In genomic region chr3:138854204-138854603, GRCh38 we compare ENCODE assay signal across 31 cellular contexts.
"Had no signal": no experiment of that assay in that cellular context is flagged by ENCODE, and none has a peak within 500 bp of the region (broad histone marks: within the 10 kb centered on the region; RNA-seq: fewer than 3 reads in every experiment).

No MANE protein-coding gene starts in this region.

- H3K27ac ChIP-seq: brain microvascular endothelial cell, epithelial cell of prostate, esophagus squamous epithelium, pancreas, prostate gland, suprapubic skin, tibial artery, upper lobe of right lung had no signal

- DNase-seq: activated CD4-positive, alpha-beta memory T cell treated with anti-CD3 and anti-CD28 coated beads, Interleukin-2, amount 10 ng/mL, durations not matched to agents 7 days and 5 days; activated CD4-positive, alpha-beta T cell treated with anti-CD3 and anti-CD28 coated beads for 1 hour; activated CD4-positive, alpha-beta T cell treated with anti-CD3 and anti-CD28 coated beads, Interleukin-2, amount 10 ng/mL, durations not matched to agents 7 days and 5 days; activated CD8-positive, alpha-beta memory T cell treated with anti-CD3 and anti-CD28 coated beads, Interleukin-2, amount 50 U/mL, for 48 hours; activated gamma-delta T cell treated with Interleukin-2 at 50 U/mL for 16 hours; activated naive CD4-positive, alpha-beta T cell treated with anti-CD3 and anti-CD28 coated beads, Interleukin-2, amount 50 U/mL, for 16 hours; activated T-cell treated with anti-CD3 and anti-CD28 coated beads, Interleukin-2, amount 50 U/mL, for 24 hours; amniotic stem cell; brain microvascular endothelial cell; caudate nucleus; cortex of kidney; effector CD4-positive, alpha-beta T cell; esophagus squamous epithelium; glutamatergic neuron; hypothalamus; naive thymus-derived CD4-positive, alpha-beta T cell; nucleus accumbens; pancreas; retina; stimulated activated naive CD4-positive, alpha-beta T cell; T-helper 9 cell; tibial artery; upper lobe of right lung had no signal

- H3K4me3 ChIP-seq: esophagus squamous epithelium, pancreas, prostate gland, spleen, suprapubic skin, tibial artery, upper lobe of right lung had no signal

- H3K4me1 Mint-ChIP-seq: activated CD4-positive, alpha-beta memory T cell treated with anti-CD3 and anti-CD28 coated beads, Interleukin-2, amount 10 ng/mL, durations not matched to agents 7 days and 5 days; activated CD4-positive, alpha-beta T cell treated with anti-CD3 and anti-CD28 coated beads, Interleukin-2, amount 10 ng/mL, durations not matched to agents 7 days and 5 days; activated T-helper 17 cell treated with anti-CD3 and anti-CD28 coated beads, Interleukin-2, amount 50 U/mL, for 72 hours; mesothelial cell of epicardium; naive thymus-derived CD4-positive, alpha-beta T cell; neural crest cell had no signal

- H3K9me3 ChIP-seq: esophagus squamous epithelium, pancreas, prostate gland, spleen, suprapubic skin, tibial artery, upper lobe of right lung had no signal

- H3K27me3 Mint-ChIP-seq: activated CD4-positive, alpha-beta T cell treated with anti-CD3 and anti-CD28 coated beads, Interleukin-2, amount 10 ng/mL, durations not matched to agents 7 days and 5 days; activated T-cell treated with anti-CD3 and anti-CD28 coated beads, Interleukin-2, amount 50 U/mL, for 24 hours; naive thymus-derived CD4-positive, alpha-beta T cell had no signal

- H3K4me1 ChIP-seq: pancreas, prostate gland, suprapubic skin, tibial artery, upper lobe of right lung had no signal

- H3K4me3 Mint-ChIP-seq: activated CD4-positive, alpha-beta memory T cell treated with anti-CD3 and anti-CD28 coated beads, Interleukin-2, amount 10 ng/mL, durations not matched to agents 7 days and 5 days; activated CD4-positive, alpha-beta T cell treated with anti-CD3 and anti-CD28 coated beads, Interleukin-2, amount 10 ng/mL, durations not matched to agents 7 days and 5 days; activated T-cell treated with anti-CD3 and anti-CD28 coated beads, Interleukin-2, amount 50 U/mL, for 24 hours; activated T-helper 17 cell treated with anti-CD3 and anti-CD28 coated beads, Interleukin-2, amount 50 U/mL, for 72 hours; mesothelial cell of epicardium; naive thymus-derived CD4-positive, alpha-beta T cell; neural crest cell; WTC11 had no signal

- H3K36me3 Mint-ChIP-seq: mesothelial cell of epicardium; naive thymus-derived CD4-positive, alpha-beta T cell; WTC11 had no signal

- H3K27ac Mint-ChIP-seq: activated CD4-positive, alpha-beta memory T cell treated with anti-CD3 and anti-CD28 coated beads, Interleukin-2, amount 10 ng/mL, durations not matched to agents 7 days and 5 days; activated CD4-positive, alpha-beta T cell treated with anti-CD3 and anti-CD28 coated beads, Interleukin-2, amount 10 ng/mL, durations not matched to agents 7 days and 5 days; activated T-cell treated with anti-CD3 and anti-CD28 coated beads, Interleukin-2, amount 50 U/mL, for 24 hours; activated T-helper 17 cell treated with anti-CD3 and anti-CD28 coated beads, Interleukin-2, amount 50 U/mL, for 72 hours; mesothelial cell of epicardium; naive thymus-derived CD4-positive, alpha-beta T cell; WTC11 had no signal

- ATAC-seq: activated T-helper 17 cell treated with anti-CD3 and anti-CD28 coated beads, Interleukin-2, amount 50 U/mL, for 72 hours; naive thymus-derived CD4-positive, alpha-beta T cell; pancreas; upper lobe of right lung; WTC11 had no signal

- H3K36me3 ChIP-seq: brain microvascular endothelial cell, esophagus squamous epithelium, pancreas, prostate gland, spleen, suprapubic skin, tibial artery, upper lobe of right lung had no signal

- H3K27me3 ChIP-seq: brain microvascular endothelial cell, esophagus squamous epithelium, pancreas, spleen, suprapubic skin, tibial artery, upper lobe of right lung had no signal
